Comparison of ENCODE assay signal across 28 cellular contexts in genomic region chr1:200224315-200224714, GRCh38.
DNase-seq lines count a peak whose midpoint lies in the region; ATAC-seq and TF ChIP-seq lines count a peak whose summit lies in the region.
"Had no signal": no experiment of that assay in that cellular context is flagged by ENCODE, and none has a peak within 500 bp of the region (broad histone marks: within the 10 kb centered on the region; RNA-seq: fewer than 3 reads in every experiment).

No MANE protein-coding gene starts in this region.

- DNase-seq in AG09309 (ENCODE audit: low read depth) (peak; percentile 72), HFFc6 (peak; percentile 65), astrocyte of the hippocampus (ENCODE audit: low read depth, low spot score) (peak; percentile 94), foreskin keratinocyte (peak in 1 of 2 donors; percentile 58), DMS153 treated with DMSO at 0.1 percent for 48 hours (lab: John Stamatoyannopoulos, UW; ENCODE audit: unreplicated experiment) (no peak)
- DNase-seq in CD8-positive, alpha-beta T cell: no peak
- DNase-seq in central memory CD4-positive, alpha-beta T cell: no peak
- DNase-seq: activated CD4-positive, alpha-beta T cell treated with anti-CD3 and anti-CD28 coated beads, Interleukin-2, amount 50 U/mL, for 1 hour; colonic mucosa; HCEC 1CT; heart right ventricle; Karpas-422; midbrain; NCI-H1092 treated with DMSO at 0.1 percent for 48 hours; NCI-H2081; NCI-H446; posterior cingulate gyrus; SIG-M5; sigmoid colon; upper lobe of left lung had no signal

- peaks cover 7% of the 10 kb centered on the region for H3K4me1 ChIP-seq in foreskin keratinocyte
- peaks cover 6% of the 10 kb centered on the region for H3K4me1 ChIP-seq in CD8-positive, alpha-beta T cell (ENCODE audit: insufficient read depth, low read length)
- H3K4me1 ChIP-seq: A549, colonic mucosa, sigmoid colon had no signal

- intact Hi-C loops in CD8-positive, alpha-beta T cell (cut with DNase I, micrococcal nuclease): loop anchor here in 1 of 2 experiments (10.0 kb wide), 1 partner anchor 80 kb away; no protein-coding TSS in a partner anchor

- H3K9me3 Mint-ChIP-seq in HFFc6: no peaks in the 10 kb centered on the region
- no peaks in the 10 kb centered on the region for H3K9me3 Mint-ChIP-seq in CD8-positive, alpha-beta T cell
- H3K9me3 Mint-ChIP-seq: activated T-helper 17 cell treated with anti-CD3 and anti-CD28 coated beads, Interleukin-2, amount 50 U/mL, for 72 hours; nephron had no signal

- POLR2A ChIA-PET in CD8-positive, alpha-beta T cell (lab: Charles Lee): no interaction called here

- no peaks in the 10 kb centered on the region; the same call in 1 of the 2 replicates for H3K27me3 Mint-ChIP-seq in HFFc6 (ENCODE audit: insufficient read depth)
- H3K27me3 Mint-ChIP-seq in CD8-positive, alpha-beta T cell (ENCODE audit: low read depth): peaks cover 9% of the 10 kb centered on the region

- ATAC-seq in foreskin keratinocyte (peak; percentile 55), HG03135 (IDR thresholded peaks at IDR 0.05; ENCODE audit: unreplicated experiment) (no peak)
- no peak for ATAC-seq in CD8-positive, alpha-beta T cell
- ATAC-seq: A549; activated naive CD4-positive, alpha-beta T cell treated with anti-CD3 and anti-CD28 coated beads, Interleukin-2, amount 50 U/mL, for 72 hours; activated T-helper 17 cell treated with anti-CD3 and anti-CD28 coated beads, Interleukin-2, amount 50 U/mL, for 72 hours; heart right ventricle; left lobe of liver had no signal

- peaks cover 49% of the 10 kb centered on the region for H3K4me1 Mint-ChIP-seq in HFFc6 (ENCODE audit: low read depth)
- H3K4me1 Mint-ChIP-seq in CD8-positive, alpha-beta T cell (ENCODE audit: low read depth): peaks cover 14% of the 10 kb centered on the region
- H3K4me1 Mint-ChIP-seq: nephron had no signal

- TF ChIP-seq CTCF in AG09309 (IDR thresholded peaks at IDR 0.05; ENCODE audit: control insufficient read depth, insufficient read depth, low read depth, low read length, missing control alignments) (no peak), HFFc6 (IDR thresholded peaks at IDR 0.05) (no peak), foreskin keratinocyte (conservative IDR thresholded peaks at IDR 0.05) (no peak)
- no peak for TF ChIP-seq CTCF in CD8-positive, alpha-beta T cell (IDR thresholded peaks at IDR 0.05)

- no peak overlapping the region for H3K4me3 Mint-ChIP-seq in HFFc6
- no peak overlapping the region for H3K4me3 Mint-ChIP-seq in CD8-positive, alpha-beta T cell
- H3K4me3 Mint-ChIP-seq: activated T-helper 17 cell treated with anti-CD3 and anti-CD28 coated beads, Interleukin-2, amount 50 U/mL, for 72 hours; brain; nephron had no signal

- H3K27ac Mint-ChIP-seq in HFFc6: no peak overlapping the region
- H3K27ac Mint-ChIP-seq in CD8-positive, alpha-beta T cell: no peak overlapping the region
- H3K27ac Mint-ChIP-seq: activated naive CD4-positive, alpha-beta T cell treated with anti-CD3 and anti-CD28 coated beads, Interleukin-2, amount 50 U/mL, for 72 hours; activated T-helper 17 cell treated with anti-CD3 and anti-CD28 coated beads, Interleukin-2, amount 50 U/mL, for 72 hours; brain; nephron had no signal

- no peaks in the 10 kb centered on the region for H3K36me3 Mint-ChIP-seq in HFFc6 (ENCODE audit: low read depth)
- H3K36me3 Mint-ChIP-seq in CD8-positive, alpha-beta T cell: no peaks in the 10 kb centered on the region
- H3K36me3 Mint-ChIP-seq: brain had no signal

- no peaks in the 10 kb centered on the region for H3K36me3 ChIP-seq in CD8-positive, alpha-beta T cell (ENCODE audit: insufficient read depth, low read length)
- H3K36me3 ChIP-seq: colonic mucosa, heart right ventricle, sigmoid colon, upper lobe of left lung had no signal

- H3K9me3 ChIP-seq in CD8-positive, alpha-beta T cell (ENCODE audit: low read length): no peaks in the 10 kb centered on the region
- H3K9me3 ChIP-seq: A549, colonic mucosa, heart right ventricle, sigmoid colon, upper lobe of left lung had no signal

- H3K4me3 ChIP-seq in AG09309 (ENCODE audit: control insufficient read depth, low read depth, low read length): no peak overlapping the region
- H3K4me3 ChIP-seq in CD8-positive, alpha-beta T cell (ENCODE audit: low read depth, low read length): no peak overlapping the region
- H3K4me3 ChIP-seq: A549, colonic mucosa, heart right ventricle, sigmoid colon, upper lobe of left lung had no signal

- H3K27ac ChIP-seq in foreskin keratinocyte: no peak overlapping the region
- H3K27ac ChIP-seq in CD8-positive, alpha-beta T cell (ENCODE audit: low read depth, low read length): no peak overlapping the region
- H3K27ac ChIP-seq: A549, C4-2B, colonic mucosa, heart right ventricle, sigmoid colon, upper lobe of left lung had no signal

- no peaks in the 10 kb centered on the region for H3K27me3 ChIP-seq in foreskin keratinocyte
- no peaks in the 10 kb centered on the region for H3K27me3 ChIP-seq in CD8-positive, alpha-beta T cell (ENCODE audit: insufficient read depth, low read length)
- H3K27me3 ChIP-seq: colonic mucosa, sigmoid colon, upper lobe of left lung had no signal

- CTCF ChIA-PET in CD8-positive, alpha-beta T cell (lab: Charles Lee): no interaction called here

Comparison
In these comparisons a context has a peak if more than half of its experiments do, and no peak if none do; other contexts are left out.
1. DNase-seq: peak in AG09309 (single experiment), HFFc6 (single experiment) and astrocyte of the hippocampus (single experiment); none in DMS153 treated with DMSO at 0.1 percent for 48 hours (single experiment), CD8-positive, alpha-beta T cell (0 of 7) and central memory CD4-positive, alpha-beta T cell (single experiment).